In the genomic region with DNA sequence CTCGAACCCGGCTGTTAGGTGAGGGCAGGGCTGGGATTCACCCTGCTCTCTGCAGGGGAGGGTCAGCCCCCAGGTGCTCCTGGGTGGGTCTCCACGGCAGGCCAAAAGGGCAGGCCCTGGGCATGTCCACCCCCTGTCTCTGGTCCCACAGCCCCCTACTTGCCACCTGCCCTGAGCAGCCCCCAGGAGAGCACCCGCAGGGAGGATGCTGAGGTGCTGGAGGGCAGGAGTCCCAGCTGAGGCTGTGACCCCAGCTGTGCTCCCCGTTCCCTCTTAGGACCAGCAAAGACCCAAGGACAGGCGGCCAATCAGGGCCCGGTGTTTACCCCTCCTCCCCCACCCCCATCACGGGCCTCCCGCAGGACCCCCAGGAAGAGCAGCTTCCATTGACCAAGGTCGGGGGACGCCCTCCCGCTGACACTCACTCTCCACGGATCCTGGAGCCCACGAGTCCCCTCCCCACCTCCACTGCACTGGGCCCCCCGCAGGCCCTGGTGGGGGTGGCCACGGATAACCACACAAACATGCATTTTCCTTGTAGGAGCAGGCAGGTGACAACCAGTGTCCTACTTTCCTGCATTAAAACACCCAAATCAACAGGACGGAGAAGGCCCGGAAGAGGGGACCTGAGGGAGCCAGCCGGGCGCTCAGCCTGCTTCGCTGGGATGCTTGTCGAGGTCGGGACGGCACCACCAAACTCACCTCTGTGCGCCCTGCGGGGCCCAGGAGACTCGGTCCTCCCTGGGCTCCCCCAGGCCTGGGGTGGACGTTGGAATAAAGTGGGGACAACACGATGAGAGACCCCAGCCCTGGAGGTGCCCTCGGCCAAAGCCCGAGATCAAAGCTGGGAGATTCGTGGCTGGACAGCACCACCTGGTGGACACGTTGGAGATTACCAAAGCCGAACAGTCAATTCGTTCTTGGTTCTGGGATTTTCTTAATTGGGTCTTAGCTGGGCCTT, we compare ENCODE assay signal across 1 cellular context.
TF ChIP-seq lines count a peak whose summit lies in the region.

No MANE protein-coding gene starts in this region.

TF ChIP-seq in endothelial cell of umbilical vein, 7 proteins besides CTCF, POLR2A, EP300 and RAD21 (continued from another document):
- TF ChIP-seq FOS (IDR thresholded peaks at IDR 0.05; ENCODE audit: borderline replicate concordance, insufficient read depth, low read length) (no peak), EZH2 (IDR thresholded peaks at IDR 0.05; ENCODE audit: borderline replicate concordance, low read depth, low read length, severe bottlenecking) (no peak)
TF ChIP-seq in endothelial cell of umbilical vein: peak in this region for 0.
